Comparison of ENCODE assay signal across 24 cellular contexts in genomic region chr2:135252805-135253458, GRCh38.
"Had no signal": no experiment of that assay in that cellular context is flagged by ENCODE, and none has a peak within 500 bp of the region (broad histone marks: within the 10 kb centered on the region; RNA-seq: fewer than 3 reads in every experiment).

No MANE protein-coding gene starts in this region.

- H3K9ac ChIP-seq: KMS-11, SK-N-SH had no signal

- H3K27ac ChIP-seq: breast epithelium, KMS-11, Peyer's patch, RWPE1, SJCRH30, VCaP had no signal

- H3K4me1 Mint-ChIP-seq: activated CD4-positive, alpha-beta T cell treated with anti-CD3 and anti-CD28 coated beads for 36 hours; activated naive CD4-positive, alpha-beta T cell treated with anti-CD3 and anti-CD28 coated beads, Interleukin-2, amount 50 U/mL, for 24 hours had no signal

- H3K27me3 ChIP-seq: breast epithelium, Peyer's patch, SJCRH30 had no signal

- H3K27me3 Mint-ChIP-seq: activated CD4-positive, alpha-beta T cell treated with anti-CD3 and anti-CD28 coated beads for 36 hours; activated CD8-positive, alpha-beta T cell treated with anti-CD3 and anti-CD28 coated beads for 36 hours; activated naive CD4-positive, alpha-beta T cell treated with anti-CD3 and anti-CD28 coated beads, Interleukin-2, amount 50 U/mL, for 24 hours had no signal

- H3K9me3 ChIP-seq: SK-N-SH had no signal

- H3K27ac Mint-ChIP-seq: activated CD4-positive, alpha-beta T cell treated with anti-CD3 and anti-CD28 coated beads for 36 hours; activated CD8-positive, alpha-beta T cell treated with anti-CD3 and anti-CD28 coated beads for 36 hours; activated naive CD4-positive, alpha-beta T cell treated with anti-CD3 and anti-CD28 coated beads, Interleukin-2, amount 50 U/mL, for 24 hours had no signal

- H3K36me3 ChIP-seq: breast epithelium, Peyer's patch, SJCRH30 had no signal

- H3K4me3 ChIP-seq: breast epithelium, Peyer's patch, SJCRH30 had no signal

- H3K4me1 ChIP-seq: breast epithelium, Peyer's patch, SJCRH30 had no signal

- H3K4me3 Mint-ChIP-seq: activated CD4-positive, alpha-beta T cell treated with anti-CD3 and anti-CD28 coated beads for 36 hours; activated CD8-positive, alpha-beta T cell treated with anti-CD3 and anti-CD28 coated beads for 36 hours; activated naive CD4-positive, alpha-beta T cell treated with anti-CD3 and anti-CD28 coated beads, Interleukin-2, amount 50 U/mL, for 24 hours had no signal

- H3K4me2 ChIP-seq: KMS-11, SK-N-SH had no signal

- DNase-seq: activated CD4-positive, alpha-beta T cell treated with anti-CD3 and anti-CD28 coated beads for 36 hours; activated CD8-positive, alpha-beta memory T cell treated with anti-CD3 and anti-CD28 coated beads, Interleukin-2, amount 50 U/mL, for 4 hours; activated CD8-positive, alpha-beta T cell treated with anti-CD3 and anti-CD28 coated beads for 36 hours; activated naive CD4-positive, alpha-beta T cell; aorta; caudate nucleus; NCI-H1092; NCI-H1417; NCI-H1930; NCI-H2171; NCI-H226; NCI-H510A; NCI-H526 treated with DMSO at 0.1 percent for 48 hours; NK-92 treated with Interleukin-12 subunit alpha and Interleukin-12 subunit beta, amount 100 ng/mL, for 24 hours; Peyer's patch; Right ventricle myocardium superior; SJCRH30; SK-N-SH; T-helper 1 cell had no signal

- H3K9me2 ChIP-seq: SK-N-SH had no signal
